In genomic region chr16:85435298-85435697, GRCh38 we compare ENCODE assay signal across 21 cellular contexts.
DNase-seq lines count a peak whose midpoint lies in the region; ATAC-seq and TF ChIP-seq lines count a peak whose summit lies in the region.
"Had no signal": no experiment of that assay in that cellular context is flagged by ENCODE, and none has a peak within 500 bp of the region (broad histone marks: within the 10 kb centered on the region; RNA-seq: fewer than 3 reads in every experiment).

No MANE protein-coding gene starts in this region.

- H2AK5ac ChIP-seq in H9 (ENCODE audit: insufficient read length, low read length) (no peak overlapping the region), mesenchymal stem cell (ENCODE audit: low read length, severe bottlenecking) (no peak overlapping the region)

- no peak overlapping the region for H3K23ac ChIP-seq in H9 (ENCODE audit: insufficient read length, low read depth, low read length)
- H3K23ac ChIP-seq in mesenchymal stem cell (ENCODE audit: low read length in 2 of 2): no peak overlapping the region

- H3K36me3 Mint-ChIP-seq in H9 (ENCODE audit: insufficient read depth in 1 of 3, low read depth in 3 of 3): no peaks in the 10 kb centered on the region

- H3K56ac ChIP-seq in H9 (ENCODE audit: insufficient read length, low read depth, low read length): no peak overlapping the region

- H2BK12ac ChIP-seq in H9 (ENCODE audit: insufficient read length, low read depth, low read length) (no peak overlapping the region), mesenchymal stem cell (ENCODE audit: low read length in 2 of 2) (no peak overlapping the region)

- H4K91ac ChIP-seq in H9 (ENCODE audit: insufficient read length, low read depth, low read length): no peak overlapping the region
- H4K91ac ChIP-seq in mesenchymal stem cell (ENCODE audit: low read length): no peak overlapping the region

- H3K27me3 Mint-ChIP-seq in H9 (ENCODE audit: low read depth): peaks cover 13% of the 10 kb centered on the region

- H4K8ac ChIP-seq in H9 (replicated peaks; ENCODE audit: insufficient read length, low read depth, low read length) (no peak overlapping the region), mesenchymal stem cell (ENCODE audit: low read length) (no peak overlapping the region)

- no peak overlapping the region for H3K18ac ChIP-seq in H9 (ENCODE audit: insufficient read length, low read depth, low read length)
- no peak overlapping the region for H3K18ac ChIP-seq in mesenchymal stem cell (ENCODE audit: low read depth in 1 of 2, low read length in 2 of 2)

- no peak for ATAC-seq in HG03460 (IDR thresholded peaks at IDR 0.05; ENCODE audit: unreplicated experiment)
- ATAC-seq in stimulated activated naive CD8-positive, alpha-beta T cell treated with anti-CD3 and anti-CD28 coated beads, Interleukin-15, Interleukin-2, amounts not matched to agents 100 U/mL and 50 U/mL, for 24 hours: no peak
- ATAC-seq: SK-N-SH treated with all-trans-retinoic acid at 6 μM for 48 hours had no signal

- H3K23me2 ChIP-seq in H9 (ENCODE audit: insufficient read length, low read depth, low read length, poor library complexity, severe bottlenecking): peaks cover 3% of the 10 kb centered on the region

- intact Hi-C loops in vagina (cut with DNase I): no loop called here

- no peak overlapping the region for H3K4ac ChIP-seq in H9 (ENCODE audit: low read depth, low read length)
- no peak overlapping the region for H3K4ac ChIP-seq in mesenchymal stem cell (ENCODE audit: low read depth in 1 of 2, low read length in 2 of 2)

- no peak overlapping the region for H3T11ph ChIP-seq in H9 (ENCODE audit: low read length)

- H2BK5ac ChIP-seq in H9 (ENCODE audit: insufficient read length, low read length) (no peak overlapping the region), mesenchymal stem cell (ENCODE audit: low read depth, low read length, poor library complexity, severe bottlenecking) (no peak overlapping the region)

- TF ChIP-seq CTCF in H9 (conservative IDR thresholded peaks at IDR 0.05) (no peak), WERI-Rb-1 (IDR thresholded peaks at IDR 0.05; ENCODE audit: low read depth, low read length) (no peak), vagina (IDR thresholded peaks at IDR 0.05) (no peak)

- no peaks in the 10 kb centered on the region for H3K36me3 ChIP-seq in WERI-Rb-1
- H3K36me3 ChIP-seq in vagina: no peaks in the 10 kb centered on the region
- H3K36me3 ChIP-seq in mesenchymal stem cell (ENCODE audit: control insufficient read depth in 1 of 2, insufficient read depth in 2 of 2, low read depth in 1 of 2, low read length in 2 of 2): peaks cover 0 to 22% of the 10 kb centered on the region in 2 experiments
- H3K36me3 ChIP-seq: MG63 had no signal

- H3K27ac ChIP-seq in H9 (ENCODE audit: insufficient read length, low read depth, low read length) (no peak overlapping the region), WERI-Rb-1 (peak overlapping the region; percentile 56), vagina (peak overlapping the region; percentile 91), mesenchymal stem cell (ENCODE audit: low read length, poor library complexity, severe bottlenecking) (no peak overlapping the region)
- H3K27ac ChIP-seq: HL-60 had no signal

- H3K4me1 Mint-ChIP-seq in H9: peaks cover 37 to 59% of the 10 kb centered on the region in 2 experiments

- peaks cover 3% of the 10 kb centered on the region for H4K20me1 ChIP-seq in H9 (ENCODE audit: control insufficient read depth, insufficient read depth, insufficient read length)

- H3K79me1 ChIP-seq in H9 (ENCODE audit: insufficient read depth, low read depth, low read length, poor library complexity, severe bottlenecking): no peaks in the 10 kb centered on the region
- peaks cover 1% of the 10 kb centered on the region for H3K79me1 ChIP-seq in mesenchymal stem cell (replicated peaks; ENCODE audit: low read length, poor library complexity, severe bottlenecking)

- no peaks in the 10 kb centered on the region for H3K9me3 Mint-ChIP-seq in H9

- H3K27ac Mint-ChIP-seq in H9: peak overlapping the region in 1 of 3 experiments; percentile 23; a peak in 1 of 7 replicates

- no peak overlapping the region for H2BK15ac ChIP-seq in H9 (ENCODE audit: low read depth, low read length)
- H2BK15ac ChIP-seq in mesenchymal stem cell (ENCODE audit: low read depth, poor library complexity, severe bottlenecking): no peak overlapping the region

- no peak overlapping the region for H3K4me3 ChIP-seq in WERI-Rb-1 (ENCODE audit: low read depth, low read length)
- H3K4me3 ChIP-seq in vagina: no peak overlapping the region
- H3K4me3 ChIP-seq in mesenchymal stem cell (ENCODE audit: insufficient read depth in 1 of 2, low read depth in 1 of 2, low read length in 2 of 2): no peak overlapping the region
- H3K4me3 ChIP-seq: MG63 had no signal

- H3K4me1 ChIP-seq in H9 (ENCODE audit: insufficient read depth, low read length) (peaks cover 15% of the 10 kb centered on the region), vagina (peaks cover 31% of the 10 kb centered on the region), mesenchymal stem cell (ENCODE audit: control insufficient read depth, insufficient read depth, low read depth, low read length) (peaks cover 13% of the 10 kb centered on the region)

- H2BK20ac ChIP-seq in H9 (ENCODE audit: low read depth, low read length, poor library complexity, severe bottlenecking): no peak overlapping the region

- no peak overlapping the region for H3K9ac ChIP-seq in H9 (ENCODE audit: extremely low read depth, insufficient read length, low read length)
- H3K9ac ChIP-seq in mesenchymal stem cell (ENCODE audit: low read length): no peak overlapping the region

- H3K9me3 ChIP-seq in H9 (ENCODE audit: control insufficient read depth, low read depth, low read length): no peaks in the 10 kb centered on the region
- H3K9me3 ChIP-seq in WERI-Rb-1 (ENCODE audit: severe bottlenecking): no peaks in the 10 kb centered on the region
- no peaks in the 10 kb centered on the region for H3K9me3 ChIP-seq in vagina
- H3K9me3 ChIP-seq in mesenchymal stem cell (ENCODE audit: control insufficient read depth, low read length): no peaks in the 10 kb centered on the region
- H3K9me3 ChIP-seq: MG63 had no signal

- 0 out of 5 replicates have a peak overlapping the region, but pooled peaks of 1 of the 2 experiments have one; percentile 15 for H3K4me3 Mint-ChIP-seq in H9

- H2BK120ac ChIP-seq in H9 (ENCODE audit: low read depth, low read length, poor library complexity, severe bottlenecking): no peak overlapping the region
- H2BK120ac ChIP-seq in mesenchymal stem cell (ENCODE audit: low read depth, low read length): no peak overlapping the region

- H2AFZ ChIP-seq in H9 (ENCODE audit: low read length): no peak overlapping the region
- H2AFZ ChIP-seq in mesenchymal stem cell (ENCODE audit: low read depth, low read length): no peak overlapping the region

- H3K4me2 ChIP-seq in H9 (ENCODE audit: insufficient read depth, insufficient read length, low read length) (no peak overlapping the region), mesenchymal stem cell (ENCODE audit: low read length, poor library complexity, severe bottlenecking) (no peak overlapping the region)

- TF ChIP-seq POLR2A in vagina (IDR thresholded peaks at IDR 0.05): no peak

- H3K79me2 ChIP-seq in H9 (ENCODE audit: insufficient read depth, low read length): no peaks in the 10 kb centered on the region

- DNase-seq in H9 (peak; percentile 54), WERI-Rb-1 (no peak), iPS-NIHi11 (ENCODE audit: low spot score) (peak; percentile 68), vagina (ENCODE audit: extremely low spot score in 2 of 2) (no peak), mesenchymal stem cell (no peak)
- DNase-seq in stimulated activated naive CD8-positive, alpha-beta T cell treated with anti-CD3 and anti-CD28 coated beads, Interleukin-15, Interleukin-2, amounts not matched to agents 100 U/mL and 50 U/mL, for 24 hours: no peak
- DNase-seq: ACHN, COR-L47, GDM1, HCEC 1CT, IMR-90, Kasumi-1, MG63, NCI-H1092 treated with DMSO at 0.1 percent for 48 hours, NCI-H2081, NCI-H510A treated with DMSO at 0.1 percent for 48 hours, NCI-H774, SIG-M5 had no signal

- no peak overlapping the region for H4K5ac ChIP-seq in H9 (ENCODE audit: insufficient read length, low read depth, low read length)

- H3K27me3 ChIP-seq in H9 (ENCODE audit: insufficient read depth, low read length) (no peaks in the 10 kb centered on the region), WERI-Rb-1 (ENCODE audit: insufficient read depth, low read depth, severe bottlenecking) (no peaks in the 10 kb centered on the region), vagina (no peaks in the 10 kb centered on the region), mesenchymal stem cell (ENCODE audit: control insufficient read depth in 1 of 2, insufficient read depth in 1 of 2, low read length in 2 of 2) (peaks cover 0 to 7% of the 10 kb centered on the region in 2 experiments)
- H3K27me3 ChIP-seq: MG63 had no signal

- H3K14ac ChIP-seq in H9 (ENCODE audit: insufficient read depth, low read length) (peak overlapping the region; percentile 58; the same call in 1 of the 2 replicates), mesenchymal stem cell (ENCODE audit: low read length in 2 of 2) (no peak overlapping the region)

- WGBS in H9 (ENCODE audit: extremely low coverage, insufficient read length, low lambda C conversion rate): no CpG with 5 or more reads among the region's 8 CpGs
- WGBS in mesenchymal stem cell: 79% methylated on average over 6 of the region's 8 CpGs

Comparison
In these comparisons a context has a peak if more than half of its experiments do, and no peak if none do; other contexts are left out.
1. DNase-seq: peak in H9 (single experiment) and iPS-NIHi11 (single experiment); none in WERI-Rb-1 (single experiment), vagina (0 of 2), mesenchymal stem cell (single experiment) and stimulated activated naive CD8-positive, alpha-beta T cell treated with anti-CD3 and anti-CD28 coated beads, Interleukin-15, Interleukin-2, amounts not matched to agents 100 U/mL and 50 U/mL, for 24 hours (single experiment).
2. H3K27ac ChIP-seq: peak in WERI-Rb-1 (single experiment) and vagina (single experiment); none in H9 (single experiment) and mesenchymal stem cell (single experiment).